Comparison of ENCODE assay signal across 9 cellular contexts in the genomic region with DNA sequence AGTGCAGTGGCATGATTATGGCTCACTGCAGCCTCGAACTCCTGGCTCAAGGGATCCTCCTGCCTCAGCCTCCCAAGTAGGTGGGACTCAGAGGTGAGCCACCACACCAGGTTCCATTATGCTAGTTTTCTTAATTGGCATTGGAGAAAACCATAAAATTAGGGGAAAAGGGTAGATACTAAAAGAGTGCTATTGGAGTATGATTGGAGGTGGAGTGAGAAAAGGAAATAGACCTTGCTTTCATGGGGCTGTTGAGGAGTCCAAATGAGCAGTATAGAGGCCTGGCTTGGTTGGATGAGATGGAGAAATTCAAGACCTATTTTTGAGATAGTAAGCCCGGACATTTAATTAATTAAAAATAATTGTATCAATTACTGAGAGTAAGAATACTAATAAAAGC. TPM values are rescaled to one million over a fixed set of nuclear protein-coding genes. Genes with fewer than 3 reads are reported as not detected.
DNase-seq lines count a peak whose midpoint lies in the region; ATAC-seq, FAIRE-seq and TF ChIP-seq lines count a peak whose summit lies in the region.
"Had no signal": no experiment of that assay in that cellular context is flagged by ENCODE, and none has a peak within 500 bp of the region (broad histone marks: within the 10 kb centered on the region; RNA-seq: fewer than 3 reads in every experiment).

No MANE protein-coding gene starts in this region.

- intact Hi-C loops in CD4-positive, alpha-beta T cell (cut with DNase I, micrococcal nuclease): loop anchor here in 1 of 2 experiments (10.0 kb wide), 3 partner anchors 430 to 670 kb away; a partner anchor contains a TSS

- DNase-seq in CD4-positive, alpha-beta T cell: no peak
- DNase-seq in NT2/D1 (ENCODE audit: low read depth, low spot score) (no peak), H1 (ENCODE audit: low read depth in 1 of 2, low spot score in 2 of 2) (no peak), H4 (ENCODE audit: low spot score) (no peak), RCC 7860 (ENCODE audit: low spot score) (no peak)

- no peak for TF ChIP-seq RAD21 in H1 (IDR thresholded peaks at IDR 0.05 in 1 of 2, conservative IDR thresholded peaks at IDR 0.05 in 1 of 2; ENCODE audit: low read depth in 2 of 2, low read length in 2 of 2)

- H3K4me3 ChIP-seq in NT2/D1 (ENCODE audit: insufficient read length, low read depth) (peak overlapping the region; percentile 15), H1 (ENCODE audit: extremely low read depth in 1 of 4, insufficient read depth in 2 of 4, low read depth in 3 of 4, low read length in 4 of 4) (peak overlapping the region in 3 of 4 experiments; percentile 3 to 42 (median 21); a peak in 3 of 8 replicates), neuron (ENCODE audit: low read length) (peak overlapping the region; percentile 43)

- peak overlapping the region; percentile 10 for H3K27ac Mint-ChIP-seq in CD4-positive, alpha-beta T cell

- peak overlapping the region; percentile 57 to 60 for H3K4me2 ChIP-seq in H1 (ENCODE audit: insufficient read depth in 1 of 2, low read depth in 2 of 2, low read length in 2 of 2)

- no peak overlapping the region for H2AK5ac ChIP-seq in H1 (ENCODE audit: low read depth, low read length)

- no peaks in the 10 kb centered on the region for H3K9me3 ChIP-seq in CD4-positive, alpha-beta T cell (ENCODE audit: control insufficient read depth, low read length)
- H3K9me3 ChIP-seq in NT2/D1 (ENCODE audit: insufficient read depth, low read length): peaks cover 4% of the 10 kb centered on the region; the same call in 1 of the 2 replicates
- H3K9me3 ChIP-seq in H1 (ENCODE audit: insufficient read depth in 2 of 2, low read depth in 1 of 2, low read length in 1 of 2): peaks cover 0 to under 1% of the 10 kb centered on the region in 2 experiments; a peak in 1 of 4 replicates
- H3K9me3 ChIP-seq in neuron (ENCODE audit: low read length): no peaks in the 10 kb centered on the region

- peaks cover 0 to 10% of the 10 kb centered on the region in 2 experiments for H4K20me1 ChIP-seq in H1 (replicated peaks in 1 of 2; ENCODE audit: control insufficient read depth in 1 of 2, insufficient read depth in 2 of 2, low read length in 2 of 2)

- H3K23ac ChIP-seq in H1 (ENCODE audit: insufficient read length): no peak overlapping the region

- 77% methylated on average over 2 of the region's 2 CpGs; no CpG with 5 or more reads in 1 of the 2 experiments for WGBS in H1 (ENCODE audit: extremely low coverage in 1 of 2, insufficient coverage in 1 of 2, insufficient read length in 1 of 2, insufficient replicate concordance in 2 of 2, low coverage in 1 of 2, low lambda C conversion rate in 2 of 2, missing lambda C conversion rate in 1 of 2), 2 experiments

- H3K4me1 ChIP-seq in NT2/D1 (ENCODE audit: insufficient read depth, insufficient read length): peaks cover 11% of the 10 kb centered on the region
- peaks cover 0 to 4% (median 4%) of the 10 kb centered on the region in 4 experiments; a peak in 5 of 7 replicates for H3K4me1 ChIP-seq in H1 (replicated peaks in 1 of 4; ENCODE audit: control insufficient read depth in 3 of 4, insufficient read depth in 4 of 4, low read length in 3 of 4)
- H3K4me1 ChIP-seq in neuron (ENCODE audit: insufficient read depth, low read length): peaks cover 9% of the 10 kb centered on the region

- no peak overlapping the region for H3K4ac ChIP-seq in H1 (replicated peaks; ENCODE audit: insufficient read length, low read depth, low read length)

- no peak for TF ChIP-seq EP300 in H1 (IDR thresholded peaks at IDR 0.05; ENCODE audit: borderline replicate concordance in 1 of 2, low read depth in 2 of 2, low read length in 2 of 2)

- no peaks in the 10 kb centered on the region for H3K27me3 Mint-ChIP-seq in CD4-positive, alpha-beta T cell
- H3K27me3 Mint-ChIP-seq: dendritic cell treated with granulocyte-macrophage colony-stimulating factor and Interleukin-4, amounts not matched to agents 40 ng/mL and 50 ng/mL, for 4 days had no signal

- TF ChIP-seq CTCF in CD4-positive, alpha-beta T cell (IDR thresholded peaks at IDR 0.05): no peak
- no peak for TF ChIP-seq CTCF in H1 (IDR thresholded peaks at IDR 0.05; ENCODE audit: control extremely low read depth in 1 of 3, insufficient read depth in 1 of 3, low read depth in 1 of 3, low read length in 3 of 3)

- ATAC-seq in CD4-positive, alpha-beta T cell (ENCODE audit: poor library complexity): no peak
- no peak for ATAC-seq in GM18870 (IDR thresholded peaks at IDR 0.05; ENCODE audit: unreplicated experiment)
- ATAC-seq in GM21381 (IDR thresholded peaks at IDR 0.05; ENCODE audit: unreplicated experiment): no peak

- POLR2A ChIA-PET in CD4-positive, alpha-beta T cell (lab: Charles Lee): interaction anchor here (0.6 to 3.0 kb wide), 5 partner anchors 9 to 140 kb away, joined by 3 to 20 read pairs (median 9); a partner anchor contains a TSS
- POLR2A ChIA-PET in H1 (lab: Charles Lee; ENCODE audit: partially characterized antibody): interaction anchor here (1.8 kb wide), 1 partner anchor 40 kb away, joined by 5 read pairs; no protein-coding TSS in a partner anchor

- H3K79me2 ChIP-seq in H1 (ENCODE audit: control insufficient read depth in 1 of 2, insufficient read depth in 2 of 2, low read length in 2 of 2): no peaks in the 10 kb centered on the region

- H2BK15ac ChIP-seq in H1 (ENCODE audit: low read length): no peak overlapping the region

- H3K36me3 ChIP-seq in NT2/D1 (ENCODE audit: insufficient read depth, insufficient read length, low read length): peaks cover 33% of the 10 kb centered on the region
- 0 out of 8 replicates have a peak, but pooled peaks cover 0 to 3% (median 0%) of the 10 kb centered on the region in 4 experiments for H3K36me3 ChIP-seq in H1 (ENCODE audit: control insufficient read depth in 2 of 4, insufficient read depth in 4 of 4, low read length in 3 of 4)
- peaks cover 20% of the 10 kb centered on the region for H3K36me3 ChIP-seq in neuron (ENCODE audit: insufficient read depth, low read length)

- H3K18ac ChIP-seq in H1 (ENCODE audit: extremely low read depth, low read length): no peak overlapping the region; the same call in 1 of the 2 replicates

- FAIRE-seq in H1 (lab: Jason Lieb, UNC) (no peak), RCC 7860 (lab: Jason Lieb, UNC) (no peak)

- peaks cover 3% of the 10 kb centered on the region for H3K36me3 Mint-ChIP-seq in CD4-positive, alpha-beta T cell (ENCODE audit: low read depth)

- no peaks in the 10 kb centered on the region for H3K9me3 Mint-ChIP-seq in CD4-positive, alpha-beta T cell
- H3K9me3 Mint-ChIP-seq: dendritic cell treated with granulocyte-macrophage colony-stimulating factor and Interleukin-4, amounts not matched to agents 40 ng/mL and 50 ng/mL, for 4 days had no signal

- no peaks in the 10 kb centered on the region for H3K79me1 ChIP-seq in H1 (ENCODE audit: low read depth, low read length)

- no peak overlapping the region for H2BK12ac ChIP-seq in H1 (ENCODE audit: low read depth, low read length)

- CTCF ChIA-PET in CD4-positive, alpha-beta T cell (lab: Charles Lee): interaction anchor here (2.1 kb wide), 1 partner anchor 30 kb away, joined by 10 read pairs; no protein-coding TSS in a partner anchor
- CTCF ChIA-PET in H1 (lab: Charles Lee; ENCODE audit: partially characterized antibody): interaction anchor here (0.7 to 1.1 kb wide), 3 partner anchors 14 to 1332 kb away, joined by 3 to 4 read pairs (median 3); no protein-coding TSS in a partner anchor

- peak overlapping the region; percentile 43 for H3K4me3 Mint-ChIP-seq in CD4-positive, alpha-beta T cell

- no peak overlapping the region for H2BK5ac ChIP-seq in H1 (ENCODE audit: low read depth, low read length)

- no peak overlapping the region for H3K56ac ChIP-seq in H1 (replicated peaks; ENCODE audit: insufficient read length, low read depth, low read length)

- H3K4me1 Mint-ChIP-seq in CD4-positive, alpha-beta T cell (ENCODE audit: low read depth): no peaks in the 10 kb centered on the region

- H3K23me2 ChIP-seq in H1 (ENCODE audit: low read depth, low read length): peaks cover 4% of the 10 kb centered on the region

- H3K27me3 ChIP-seq in CD4-positive, alpha-beta T cell (ENCODE audit: control insufficient read depth, insufficient read depth, low read length): no peaks in the 10 kb centered on the region
- H3K27me3 ChIP-seq in NT2/D1 (ENCODE audit: insufficient read depth, insufficient read length): no peaks in the 10 kb centered on the region
- H3K27me3 ChIP-seq in H1 (replicated peaks in 1 of 4; ENCODE audit: control insufficient read depth in 3 of 4, extremely low read depth in 1 of 4, insufficient read depth in 3 of 4, low read length in 3 of 4): no peaks in the 10 kb centered on the region
- H3K27me3 ChIP-seq in neuron (ENCODE audit: insufficient read depth, low read length): no peaks in the 10 kb centered on the region

- no peak overlapping the region for H2BK20ac ChIP-seq in H1 (ENCODE audit: low read length)

- H3K9ac ChIP-seq in NT2/D1 (ENCODE audit: insufficient read length, low read depth) (no peak overlapping the region), H1 (replicated peaks in 1 of 4; ENCODE audit: extremely low read depth in 1 of 4, low read depth in 3 of 4, low read length in 3 of 4) (no peak overlapping the region)

- no peak overlapping the region for H4K91ac ChIP-seq in H1 (replicated peaks; ENCODE audit: insufficient read length, low read length)

- no peak overlapping the region for H4K5ac ChIP-seq in H1 (ENCODE audit: insufficient read length, low read depth, low read length)

- no peak overlapping the region for H3K27ac ChIP-seq in CD4-positive, alpha-beta T cell (ENCODE audit: low read depth, low read length)
- H3K27ac ChIP-seq in H1 (ENCODE audit: low read depth, low read length): no peak overlapping the region

- no peak for TF ChIP-seq POLR2A in H1 (IDR thresholded peaks at IDR 0.05; ENCODE audit: control extremely low read depth in 1 of 2, low read depth in 2 of 2, low read length in 2 of 2)

- H3K14ac ChIP-seq in H1 (ENCODE audit: insufficient read length): no peak overlapping the region

- H4K8ac ChIP-seq in H1 (ENCODE audit: extremely low read depth, insufficient read depth, low read length): no peak overlapping the region

- no peak overlapping the region for H2BK120ac ChIP-seq in H1 (replicated peaks; ENCODE audit: low read depth, low read length)

- H2AFZ ChIP-seq in H1 (ENCODE audit: low read length) (0 out of 2 replicates have a peak overlapping the region, but pooled peaks have one; percentile 91), neuron (ENCODE audit: low read depth, low read length) (no peak overlapping the region)

RNA-seq across cellular contexts. Expression of a gene that starts 0.9 kb away (rescaled TPM):
- total RNA-seq in CD4-positive, alpha-beta T cell: 1 to 10 TPM; 4.0 to 4.9 TPM
- 17.2 and 20.2 TPM in 2 replicates for total RNA-seq in H1 (2021; fragmentation: NEBNext Ultra II Directional; extraction: Animal tissue kit (Norgen Biotek cat#: 25700))
- 12.7 and 13.6 TPM in 2 replicates for polyA plus RNA-seq in H1 (2011; rRNA removed)
- polyA plus RNA-seq in H1 (2011; cell fraction: cytosol; rRNA removed): 13.0 TPM
- polyA plus RNA-seq in H1 (2011; cell fraction: nucleus; rRNA removed): 11.0 TPM
- 12.5 to 16.9 TPM (median 14.6 TPM) in 4 replicates for polyA plus RNA-seq in H1 (2012, experiment 1 of 2)
- 17.3 TPM for polyA plus RNA-seq in H1 (2012, experiment 2 of 2)
- 11.6 TPM for polyA plus RNA-seq in H1 (2013, experiment 1 of 2)
- polyA plus RNA-seq in H1 (2013, experiment 2 of 2): 12.4 TPM
- polyA minus RNA-seq in H1 (2011; rRNA and poly(A)+ RNA removed): 6.7 and 9.0 TPM in 2 replicates
- polyA minus RNA-seq in H1 (2011; cell fraction: cytosol; rRNA and poly(A)+ RNA removed): 10.8 TPM
- 7.3 TPM for polyA minus RNA-seq in H1 (2011; cell fraction: nucleus; rRNA and poly(A)+ RNA removed)
- total RNA-seq in H4 (2014; rRNA removed; shearing (Covaris generic)): 23.1 and 26.4 TPM in 2 replicates

RNA-seq across cellular contexts. Expression of a gene that starts 32.3 kb away (rescaled TPM):
- total RNA-seq in CD4-positive, alpha-beta T cell: 1 to 10 TPM; 1.6 to 1.7 TPM
- total RNA-seq in H1 (2021; fragmentation: NEBNext Ultra II Directional; extraction: Animal tissue kit (Norgen Biotek cat#: 25700)): 34.6 and 37.6 TPM in 2 replicates
- polyA plus RNA-seq in H1 (2011; rRNA removed): 13.6 and 17.6 TPM in 2 replicates
- 20.6 TPM for polyA plus RNA-seq in H1 (2011; cell fraction: cytosol; rRNA removed)
- polyA plus RNA-seq in H1 (2011; cell fraction: nucleus; rRNA removed): 40.6 TPM
- 20.5 to 32.6 TPM (median 30.1 TPM) in 4 replicates for polyA plus RNA-seq in H1 (2012, experiment 1 of 2)
- 11.5 TPM for polyA plus RNA-seq in H1 (2012, experiment 2 of 2)
- polyA plus RNA-seq in H1 (2013, experiment 1 of 2): 15.7 TPM
- 15.9 TPM for polyA plus RNA-seq in H1 (2013, experiment 2 of 2)
- 28.1 and 28.9 TPM in 2 replicates for polyA minus RNA-seq in H1 (2011; rRNA and poly(A)+ RNA removed)
- polyA minus RNA-seq in H1 (2011; cell fraction: cytosol; rRNA and poly(A)+ RNA removed): 19.7 TPM
- polyA minus RNA-seq in H1 (2011; cell fraction: nucleus; rRNA and poly(A)+ RNA removed): 22.4 TPM
- 4.5 and 6.1 TPM in 2 replicates for total RNA-seq in H4 (2014; rRNA removed; shearing (Covaris generic))

RNA-seq across cellular contexts. Expression of a gene that starts 43.4 kb away (rescaled TPM):
- total RNA-seq in CD4-positive, alpha-beta T cell: 10 to 100 TPM; 26.7 to 29.0 TPM
- 82.7 and 87.8 TPM in 2 replicates for total RNA-seq in H1 (2021; fragmentation: NEBNext Ultra II Directional; extraction: Animal tissue kit (Norgen Biotek cat#: 25700))
- polyA plus RNA-seq in H1 (2011; rRNA removed): 31.0 and 38.4 TPM in 2 replicates
- 15.4 TPM for polyA plus RNA-seq in H1 (2011; cell fraction: cytosol; rRNA removed)
- polyA plus RNA-seq in H1 (2011; cell fraction: nucleus; rRNA removed): 36.5 TPM
- polyA plus RNA-seq in H1 (2012, experiment 1 of 2): 46.3 to 49.6 TPM (median 47.8 TPM) in 4 replicates
- polyA plus RNA-seq in H1 (2012, experiment 2 of 2): 24.5 TPM
- 34.4 TPM for polyA plus RNA-seq in H1 (2013, experiment 1 of 2)
- 34.5 TPM for polyA plus RNA-seq in H1 (2013, experiment 2 of 2)
- 15.6 and 21.7 TPM in 2 replicates for polyA minus RNA-seq in H1 (2011; rRNA and poly(A)+ RNA removed)
- 51.7 TPM for polyA minus RNA-seq in H1 (2011; cell fraction: cytosol; rRNA and poly(A)+ RNA removed)
- polyA minus RNA-seq in H1 (2011; cell fraction: nucleus; rRNA and poly(A)+ RNA removed): 35.8 TPM
- 2.5 TPM in 2 replicates for total RNA-seq in H4 (2014; rRNA removed; shearing (Covaris generic))
